In genomic region chr15:74978503-74978902, GRCh38 we compare ENCODE assay signal across 10 cellular contexts. TPM values are rescaled to one million over a fixed set of nuclear protein-coding genes. Genes with fewer than 3 reads are reported as not detected.
DNase-seq lines count a peak whose midpoint lies in the region; ATAC-seq and TF ChIP-seq lines count a peak whose summit lies in the region.
"Had no signal": no experiment of that assay in that cellular context is flagged by ENCODE, and none has a peak within 500 bp of the region (broad histone marks: within the 10 kb centered on the region; RNA-seq: fewer than 3 reads in every experiment).

No MANE protein-coding gene starts in this region.

- DNase-seq in A172 (ENCODE audit: low spot score) (peak; percentile 48), HT1080 (ENCODE audit: low read depth) (peak; percentile 67), activated T-cell treated with anti-CD3 and anti-CD28 coated beads for 24 hours (ENCODE audit: low read depth) (peak; percentile 28), islet precursor cell (peak; percentile 73), NCI-H1436 (lab: John Stamatoyannopoulos, UW) (no peak), GM13977 (ENCODE audit: low spot score) (no peak)
- DNase-seq: NCI-H526 treated with DMSO at 0.1 percent for 48 hours had no signal

- ATAC-seq in HG03571 (IDR thresholded peaks at IDR 0.05; ENCODE audit: unreplicated experiment) (no peak), HG02678 (IDR thresholded peaks at IDR 0.05; ENCODE audit: unreplicated experiment) (no peak)
- ATAC-seq: mucosa of descending colon had no signal

- no peak for TF ChIP-seq CTCF in GM13977 (IDR thresholded peaks at IDR 0.05; ENCODE audit: extremely low read depth, insufficient read depth, missing control alignments)

- in situ Hi-C loops in GM13977 (cut with MboI; ENCODE audit: low pct_unique_long_range_greater_than_20kb, low sequenced_read_pairs, unreplicated experiment): no loop called here

RNA-seq across cellular contexts. Expression of gene SCAMP5, which starts 16.9 kb away (rescaled TPM):
- 4.7 and 5.9 TPM in 2 replicates for total RNA-seq in A172 (2014; rRNA removed; shearing (Covaris generic))
- 0.90 and 1.8 TPM in 2 replicates for total RNA-seq in HT1080 (2014; rRNA removed; shearing (Covaris generic))
- 1.1 and 1.6 TPM in 2 replicates for polyA plus RNA-seq in HT1080 (2015; cell fraction: cytosol; rRNA removed)
- 1.6 and 4.9 TPM in 2 replicates for polyA plus RNA-seq in HT1080 (2015; cell fraction: nucleus; rRNA removed)

RNA-seq across cellular contexts. Expression of gene RPP25, which starts 21.9 kb away (rescaled TPM):
- 1.1 and 1.5 TPM in 2 replicates for total RNA-seq in A172 (2014; rRNA removed; shearing (Covaris generic))
- 0.20 and 0.58 TPM in 2 replicates for total RNA-seq in HT1080 (2014; rRNA removed; shearing (Covaris generic))
- 0.31 and 0.33 TPM in 2 replicates for polyA plus RNA-seq in HT1080 (2015; cell fraction: cytosol; rRNA removed)
- polyA plus RNA-seq in HT1080 (2015; cell fraction: nucleus; rRNA removed): 0.07 and 0.08 TPM in 2 replicates

RNA-seq across cellular contexts. Expression of gene COX5A, which starts 40.6 kb away (rescaled TPM):
- total RNA-seq in A172 (2014; rRNA removed; shearing (Covaris generic)): 124 and 129 TPM in 2 replicates
- total RNA-seq in HT1080 (2014; rRNA removed; shearing (Covaris generic)): 119 and 162 TPM in 2 replicates
- 283 and 334 TPM in 2 replicates for polyA plus RNA-seq in HT1080 (2015; cell fraction: cytosol; rRNA removed)
- 105 and 116 TPM in 2 replicates for polyA plus RNA-seq in HT1080 (2015; cell fraction: nucleus; rRNA removed)

RNA-seq across cellular contexts. Expression of gene PPCDC, which starts 44.9 kb away (rescaled TPM):
- 16.1 and 19.1 TPM in 2 replicates for total RNA-seq in A172 (2014; rRNA removed; shearing (Covaris generic))
- 13.4 and 15.8 TPM in 2 replicates for total RNA-seq in HT1080 (2014; rRNA removed; shearing (Covaris generic))
- 16.0 and 17.2 TPM in 2 replicates for polyA plus RNA-seq in HT1080 (2015; cell fraction: cytosol; rRNA removed)
- polyA plus RNA-seq in HT1080 (2015; cell fraction: nucleus; rRNA removed): 15.5 and 22.0 TPM in 2 replicates

Comparison
In these comparisons a context has a peak if more than half of its experiments do, and no peak if none do; other contexts are left out.
1. DNase-seq: peak in A172 (single experiment), HT1080 (single experiment), activated T-cell treated with anti-CD3 and anti-CD28 coated beads for 24 hours (single experiment) and islet precursor cell (single experiment); none in NCI-H1436 (single experiment) and GM13977 (single experiment).